In the genomic region with DNA sequence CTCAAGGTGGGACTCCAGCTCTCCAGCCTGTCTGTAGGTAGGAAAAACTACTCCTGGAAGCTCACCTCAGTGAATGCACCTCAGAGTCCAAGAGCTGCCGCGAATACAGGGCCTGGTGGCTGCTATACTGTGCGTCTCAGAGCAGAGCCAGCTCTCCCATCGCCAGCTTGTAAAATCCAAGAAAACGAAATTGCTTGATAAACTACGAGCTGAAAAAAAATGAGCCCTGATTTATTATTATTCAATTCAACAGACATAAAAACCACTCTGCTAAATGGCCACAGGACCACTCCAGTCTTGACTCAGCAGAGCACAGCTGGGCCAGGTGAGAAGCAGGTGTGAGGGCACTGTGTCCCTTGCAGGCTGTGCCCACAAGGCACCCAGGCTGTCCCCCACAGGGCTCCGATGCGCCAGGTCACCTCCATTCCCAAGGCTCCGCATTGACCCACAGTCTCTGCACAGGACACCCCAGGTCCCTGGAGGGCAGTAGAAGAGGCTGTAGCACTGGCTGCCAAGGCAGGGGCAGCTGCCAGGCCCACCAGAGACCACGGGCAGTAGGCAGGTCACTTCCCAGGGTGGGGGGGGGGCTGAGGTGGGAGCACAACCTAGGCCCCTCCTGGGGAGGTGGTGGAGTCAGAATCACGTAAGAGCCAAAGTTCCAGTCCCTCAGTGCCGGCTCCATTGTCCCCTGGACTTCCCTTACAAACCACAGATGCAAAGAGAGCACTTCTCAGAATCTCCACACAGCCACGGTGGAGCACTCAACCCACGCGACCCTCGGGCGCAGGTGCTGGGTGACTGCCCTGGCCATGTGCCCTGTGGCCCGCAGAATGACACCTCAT, we compare ENCODE assay signal across 16 cellular contexts.
"Had no signal": no experiment of that assay in that cellular context is flagged by ENCODE, and none has a peak within 500 bp of the region (broad histone marks: within the 10 kb centered on the region; RNA-seq: fewer than 3 reads in every experiment).

No MANE protein-coding gene starts in this region.

- H3K4me1 ChIP-seq: adrenal gland, left ventricle myocardium inferior, pancreas, SJCRH30 had no signal

- H3K36me3 ChIP-seq: adrenal gland, left ventricle myocardium inferior, neural progenitor cell, pancreas, SJCRH30 had no signal

- H3K9me3 ChIP-seq: adrenal gland, left ventricle myocardium inferior, pancreas, SJCRH30 had no signal

- H3K27ac Mint-ChIP-seq: activated CD4-positive, alpha-beta T cell treated with anti-CD3 and anti-CD28 coated beads, Interleukin-2, amount 10 ng/mL, durations not matched to agents 24 days and 14 days; activated naive CD4-positive, alpha-beta T cell treated with anti-CD3 and anti-CD28 coated beads, Interleukin-2, amount 50 U/mL, for 24 hours; activated T-helper 17 cell treated with anti-CD3 and anti-CD28 coated beads, Interleukin-2, amount 50 U/mL, for 72 hours; memory B cell had no signal

- H3K4me3 ChIP-seq: adrenal gland, left ventricle myocardium inferior, neural progenitor cell, pancreas, SJCRH30 had no signal

- H3K4me3 Mint-ChIP-seq: activated CD4-positive, alpha-beta T cell treated with anti-CD3 and anti-CD28 coated beads, Interleukin-2, amount 10 ng/mL, durations not matched to agents 24 days and 14 days; activated naive CD4-positive, alpha-beta T cell treated with anti-CD3 and anti-CD28 coated beads, Interleukin-2, amount 50 U/mL, for 24 hours; activated T-helper 17 cell treated with anti-CD3 and anti-CD28 coated beads, Interleukin-2, amount 50 U/mL, for 72 hours; memory B cell; neural progenitor cell had no signal

- DNase-seq: activated CD4-positive, alpha-beta T cell treated with anti-CD3 and anti-CD28 coated beads, Interleukin-2, amount 10 ng/mL, durations not matched to agents 24 days and 14 days; islet precursor cell; left ventricle myocardium inferior; SJCRH30; stimulated activated CD4-positive, alpha-beta T cell treated with anti-CD3 and anti-CD28 coated beads, Interleukin-15, amount 100 ng/mL, for 24 hours; stimulated activated CD4-positive, alpha-beta T cell treated with anti-CD3 and anti-CD28 coated beads, Interleukin-4, amount 100 ng/mL, for 1 hour; stimulated activated naive CD4-positive, alpha-beta T cell; substantia nigra; T-helper 2 cell; trophoblast cell had no signal

- ATAC-seq: activated T-helper 17 cell treated with anti-CD3 and anti-CD28 coated beads, Interleukin-2, amount 50 U/mL, for 72 hours; pancreas had no signal

- H3K27ac ChIP-seq: adrenal gland, left ventricle myocardium inferior, neural progenitor cell, pancreas, SJCRH30 had no signal

- H3K9me3 Mint-ChIP-seq: activated CD4-positive, alpha-beta T cell treated with anti-CD3 and anti-CD28 coated beads, Interleukin-2, amount 10 ng/mL, durations not matched to agents 24 days and 14 days; activated naive CD4-positive, alpha-beta T cell treated with anti-CD3 and anti-CD28 coated beads, Interleukin-2, amount 50 U/mL, for 24 hours; activated T-helper 17 cell treated with anti-CD3 and anti-CD28 coated beads, Interleukin-2, amount 50 U/mL, for 72 hours; memory B cell had no signal

- H3K27me3 ChIP-seq: adrenal gland, neural progenitor cell, pancreas, SJCRH30 had no signal

- H3K4me1 Mint-ChIP-seq: activated CD4-positive, alpha-beta T cell treated with anti-CD3 and anti-CD28 coated beads, Interleukin-2, amount 10 ng/mL, durations not matched to agents 24 days and 14 days; activated naive CD4-positive, alpha-beta T cell treated with anti-CD3 and anti-CD28 coated beads, Interleukin-2, amount 50 U/mL, for 24 hours; activated T-helper 17 cell treated with anti-CD3 and anti-CD28 coated beads, Interleukin-2, amount 50 U/mL, for 72 hours had no signal

- H3K36me3 Mint-ChIP-seq: memory B cell, neural progenitor cell had no signal

- H3K27me3 Mint-ChIP-seq: activated CD4-positive, alpha-beta T cell treated with anti-CD3 and anti-CD28 coated beads, Interleukin-2, amount 10 ng/mL, durations not matched to agents 24 days and 14 days; activated naive CD4-positive, alpha-beta T cell treated with anti-CD3 and anti-CD28 coated beads, Interleukin-2, amount 50 U/mL, for 24 hours; activated T-helper 17 cell treated with anti-CD3 and anti-CD28 coated beads, Interleukin-2, amount 50 U/mL, for 72 hours; memory B cell had no signal
